ENCODE assay signal across 18 cellular contexts in the genomic region with DNA sequence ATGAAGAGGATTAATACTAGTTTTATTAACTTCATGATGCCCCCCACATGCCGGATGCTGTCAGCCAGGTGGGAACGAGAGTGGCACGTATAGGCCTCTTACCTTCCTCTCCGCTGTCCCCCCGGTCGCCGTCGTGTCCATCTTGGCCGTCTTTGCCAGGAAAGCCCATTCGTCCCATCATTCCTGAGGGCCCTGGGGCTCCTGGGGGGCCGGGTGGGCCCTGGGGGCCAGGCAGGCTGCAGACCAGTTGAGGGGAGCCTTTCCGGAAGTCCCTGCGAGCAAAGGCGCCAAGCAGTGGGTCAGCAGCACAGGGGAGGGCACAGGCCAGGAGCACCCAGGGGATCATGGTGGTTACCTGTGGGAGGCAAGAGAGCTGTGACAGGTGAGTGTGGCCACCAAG. TPM values are rescaled to one million over a fixed set of nuclear protein-coding genes. Genes with fewer than 3 reads are reported as not detected.
"Had no signal": no experiment of that assay in that cellular context is flagged by ENCODE, and none has a peak within 500 bp of the region (broad histone marks: within the 10 kb centered on the region; RNA-seq: fewer than 3 reads in every experiment).

No MANE protein-coding gene starts in this region.

- DNase-seq: dermis blood vessel endothelial cell; dorsolateral prefrontal cortex; effector CD4-positive, alpha-beta T cell; effector memory CD4-positive, alpha-beta T cell; foreskin keratinocyte; heart left ventricle; hippocampal formation; left cardiac atrium; left ventricle myocardium superior; mammary epithelial cell; mucosa of descending colon had no signal

- H3K4me1 ChIP-seq: foreskin keratinocyte had no signal

- H3K36me3 ChIP-seq: left lung had no signal

- H3K27me3 ChIP-seq: dorsolateral prefrontal cortex, esophagus muscularis mucosa, foreskin keratinocyte, gastroesophageal sphincter, heart left ventricle, left lung had no signal

- H3K27ac ChIP-seq: foreskin keratinocyte, heart left ventricle, left lung had no signal

- H3K4me3 ChIP-seq: coronary artery, dorsolateral prefrontal cortex, esophagus muscularis mucosa, gastroesophageal sphincter, heart left ventricle, left lung, lung, mucosa of descending colon had no signal

- H3K9me3 ChIP-seq: esophagus muscularis mucosa, gastroesophageal sphincter, heart left ventricle, left lung, mucosa of descending colon had no signal

RNA-seq across cellular contexts. Expression of gene C1QTNF2, which starts 15.8 kb away (rescaled TPM):
- total RNA-seq: kidney epithelial cell had no signal

RNA-seq across cellular contexts. Expression of gene CCNJL, which starts 42.3 kb away (rescaled TPM):
- total RNA-seq: fibroblast of lung had no signal
